9 cellular contexts compared by ENCODE assay signal in genomic region chr11:85809881-85810280, GRCh38. TPM values are rescaled to one million over a fixed set of nuclear protein-coding genes. Genes with fewer than 3 reads are reported as not detected.
DNase-seq lines count a peak whose midpoint lies in the region; ATAC-seq, FAIRE-seq and TF ChIP-seq lines count a peak whose summit lies in the region.
"Had no signal": no experiment of that assay in that cellular context is flagged by ENCODE, and none has a peak within 500 bp of the region (broad histone marks: within the 10 kb centered on the region; RNA-seq: fewer than 3 reads in every experiment).

No MANE protein-coding gene starts in this region.

- H3K23ac ChIP-seq in mesendoderm (ENCODE audit: low read length) = no peak overlapping the region

- H3K4me2 ChIP-seq in OCI-LY1 (ENCODE audit: low read length) = peak overlapping the region; percentile 63
- peak overlapping the region; percentile 37 for H3K4me2 ChIP-seq in mesendoderm (ENCODE audit: low read length)

- H3K9me3 ChIP-seq in OCI-LY1 (ENCODE audit: low read length) = no peaks in the 10 kb centered on the region

- WGBS in mesendoderm (ENCODE audit: extremely low coverage, insufficient coverage, low lambda C conversion rate) = no CpG with 5 or more reads among the region's 4 CpGs
- WGBS in urinary bladder = 15% methylated on average over 4 of the region's 4 CpGs

- H4K8ac ChIP-seq in mesendoderm (ENCODE audit: low read depth, low read length) = no peak overlapping the region

- H3K79me1 ChIP-seq in mesendoderm (ENCODE audit: low read length) = no peaks in the 10 kb centered on the region

- no peak overlapping the region for H3K4ac ChIP-seq in mesendoderm (ENCODE audit: low read depth, low read length)

- H3K27ac ChIP-seq in OCI-LY1 (ENCODE audit: low read depth, low read length, poor library complexity, severe bottlenecking) (peak overlapping the region; percentile 76), mesendoderm (ENCODE audit: low read depth, low read length) (no peak overlapping the region), urinary bladder (ENCODE audit: low read depth) (no peak overlapping the region)

- no peaks in the 10 kb centered on the region for H3K27me3 ChIP-seq in OCI-LY1 (ENCODE audit: insufficient read depth, low read length)
- H3K27me3 ChIP-seq in bronchial epithelial cell (ENCODE audit: control insufficient read depth, insufficient read depth, low read length) = no peaks in the 10 kb centered on the region
- no peaks in the 10 kb centered on the region for H3K27me3 ChIP-seq in mesendoderm (ENCODE audit: insufficient read depth, low read length, poor library complexity)

- peaks cover 23% of the 10 kb centered on the region for H3K4me1 ChIP-seq in OCI-LY1 (ENCODE audit: insufficient read depth, low read length, severe bottlenecking)
- peaks cover 2% of the 10 kb centered on the region for H3K4me1 ChIP-seq in mesendoderm (ENCODE audit: control insufficient read depth, low read depth, low read length)
- peaks cover 2% of the 10 kb centered on the region for H3K4me1 ChIP-seq in urinary bladder (ENCODE audit: insufficient read depth)

- H3K9ac ChIP-seq in OCI-LY1 (ENCODE audit: low read length) = peak overlapping the region; percentile 38; the same call in 1 of the 2 replicates
- no peak overlapping the region for H3K9ac ChIP-seq in mesendoderm (ENCODE audit: low read length)

- peak overlapping the region; percentile 56 for H3K4me3 ChIP-seq in OCI-LY1 (ENCODE audit: low read depth, low read length, poor library complexity, severe bottlenecking)
- no peak overlapping the region for H3K4me3 ChIP-seq in bronchial epithelial cell (ENCODE audit: low read depth, low read length)
- H3K4me3 ChIP-seq in mesendoderm (ENCODE audit: low read length) = no peak overlapping the region
- peak overlapping the region; percentile 74 for H3K4me3 ChIP-seq in urinary bladder (ENCODE audit: low read depth, low read length)

- no peak for ATAC-seq in HG02759 (IDR thresholded peaks at IDR 0.05; ENCODE audit: unreplicated experiment)
- no peak for ATAC-seq in HG03039 (IDR thresholded peaks at IDR 0.05; ENCODE audit: unreplicated experiment)
- no peak for ATAC-seq in GM21576 (IDR thresholded peaks at IDR 0.05; ENCODE audit: unreplicated experiment)

- H3K36me3 ChIP-seq in OCI-LY1 (ENCODE audit: insufficient read depth, low read length) (no peaks in the 10 kb centered on the region), bronchial epithelial cell (ENCODE audit: control insufficient read depth, insufficient read depth, low read length) (no peaks in the 10 kb centered on the region), mesendoderm (ENCODE audit: control insufficient read depth, insufficient read depth, low read length) (no peaks in the 10 kb centered on the region), urinary bladder (ENCODE audit: insufficient read depth) (no peaks in the 10 kb centered on the region)

- no peak overlapping the region for H3K56ac ChIP-seq in mesendoderm (ENCODE audit: low read length)

- H2BK120ac ChIP-seq in mesendoderm (ENCODE audit: low read depth, low read length) = no peak overlapping the region

- H2AFZ ChIP-seq in OCI-LY1 (ENCODE audit: low read length) = no peak overlapping the region

- TF ChIP-seq CTCF in OCI-LY1 (IDR thresholded peaks at IDR 0.05; ENCODE audit: low read length) (no peak; the same call in 1 of the 2 replicates), bronchial epithelial cell (IDR thresholded peaks at IDR 0.05; ENCODE audit: insufficient read depth, low read length, severe bottlenecking) (peak; percentile 11)

- FAIRE-seq in bronchial epithelial cell (lab: Jason Lieb, UNC) = no peak
- FAIRE-seq: keratinocyte had no signal

- H3K9me2 ChIP-seq in OCI-LY1 (ENCODE audit: low read depth, low read length) = no peaks in the 10 kb centered on the region

- H3K79me2 ChIP-seq in OCI-LY1 (ENCODE audit: insufficient read depth, low read length) (no peaks in the 10 kb centered on the region), mesendoderm (ENCODE audit: control insufficient read depth, insufficient read depth, low read length) (no peaks in the 10 kb centered on the region)

- H2BK15ac ChIP-seq in mesendoderm (replicated peaks; ENCODE audit: low read depth) = no peak overlapping the region

- no peaks in the 10 kb centered on the region for H4K20me1 ChIP-seq in OCI-LY1 (ENCODE audit: insufficient read depth, low read length)

- no peak overlapping the region for H2BK5ac ChIP-seq in mesendoderm (ENCODE audit: low read length)

- H2AK5ac ChIP-seq in mesendoderm (ENCODE audit: low read length) = no peak overlapping the region

- DNase-seq in EL (peak; percentile 71), bronchial epithelial cell (ENCODE audit: low read depth) (no peak), mesendoderm (peak; percentile 75)

- no peak overlapping the region for H3K18ac ChIP-seq in mesendoderm (ENCODE audit: low read length)

- H4K5ac ChIP-seq in mesendoderm (ENCODE audit: low read length) = no peak overlapping the region

- no peaks in the 10 kb centered on the region for H3F3A ChIP-seq in OCI-LY1 (ENCODE audit: insufficient read depth, low read length)

RNA-seq across cellular contexts. Expression of gene SYTL2, which starts 1.1 kb away (rescaled TPM):
- total RNA-seq in bronchial epithelial cell (5.6 and 8.2 TPM in 2 replicates), urinary bladder (123 TPM)
- 4.9 TPM for polyA plus RNA-seq in mesendoderm (2013, experiment 1 of 2)
- polyA plus RNA-seq in mesendoderm (2013, experiment 2 of 2) = 5.4 TPM
- 18.5 TPM for polyA plus RNA-seq in urinary bladder

RNA-seq across cellular contexts. Expression of gene CCDC83, which starts 45.3 kb away (rescaled TPM):
- total RNA-seq in bronchial epithelial cell (not detected in 2 replicates), urinary bladder (not detected)
- not detected for polyA plus RNA-seq in mesendoderm (2013, experiment 1 of 2)
- not detected for polyA plus RNA-seq in mesendoderm (2013, experiment 2 of 2)
- polyA plus RNA-seq in urinary bladder = not detected
- polyA plus RNA-seq: keratinocyte had no signal

Comparison
In these comparisons a context has a peak if more than half of its experiments do, and no peak if none do; other contexts are left out.
1. H3K4me3 ChIP-seq: peak in OCI-LY1 (single experiment) and urinary bladder (single experiment); none in bronchial epithelial cell (single experiment) and mesendoderm (single experiment).
2. RNA of gene SYTL2, which starts 1.1 kb away (total RNA-seq): 123 TPM in urinary bladder (single experiment); 5.6 to 8.2 TPM in bronchial epithelial cell; every median in the first group is over 10 times any median in the second.